ENCODE assay signal across 8 cellular contexts in the genomic region with DNA sequence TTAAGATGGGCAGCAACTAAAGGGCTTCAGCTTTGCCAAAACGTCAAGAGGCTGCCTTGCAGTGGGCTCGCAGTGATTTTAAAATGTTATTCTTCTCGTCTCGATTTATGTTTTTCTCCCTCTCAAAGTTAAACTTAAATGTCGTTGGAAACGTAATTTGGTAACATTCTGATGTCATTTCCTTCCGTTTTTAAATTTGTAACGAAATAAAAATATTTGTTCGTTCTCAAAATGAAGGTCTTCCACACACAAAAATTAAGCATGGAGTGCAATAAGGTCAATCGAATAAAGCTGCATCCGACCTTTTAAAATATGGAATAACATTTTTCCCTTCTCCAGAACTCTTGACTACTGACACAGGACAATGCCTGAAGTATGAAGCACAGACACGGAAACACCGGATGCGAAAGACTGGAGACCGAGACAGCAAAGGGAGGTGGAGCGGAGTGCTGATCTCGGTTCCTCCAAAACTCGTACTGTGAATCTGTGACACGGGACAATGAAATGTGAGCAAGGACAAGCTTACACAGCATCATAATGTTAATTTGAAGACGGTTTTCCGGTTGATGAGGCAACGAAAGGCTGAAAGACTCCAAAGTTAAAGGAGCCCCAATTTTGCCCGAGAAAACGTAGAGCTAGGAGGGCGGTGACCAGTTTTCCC. TPM values are rescaled to one million over a fixed set of nuclear protein-coding genes. Genes with fewer than 3 reads are reported as not detected.
A peak's percentile ranks its signal among the peaks of the same experiment; 100 is the strongest.
DNase-seq lines count a peak whose midpoint lies in the region; ATAC-seq, FAIRE-seq and TF ChIP-seq lines count a peak whose summit lies in the region.

No MANE protein-coding gene starts in this region.

- H3K36me3 ChIP-seq in BLaER1 treated with 17β-estradiol and CSF1 and Interleukin-3, amounts not matched to agents 10 nM and 100 nM: peaks cover 0 to 14% (median 0%) of the 10 kb centered on the region in 11 experiments; a peak in 4 of 22 replicates
- peaks cover 0 to 2% of the 10 kb centered on the region in 2 experiments for H3K36me3 ChIP-seq in keratinocyte (ENCODE audit: control insufficient read depth in 2 of 2, extremely low read depth in 1 of 2, insufficient read depth in 2 of 2, low read length in 2 of 2)

- peak; percentile 29 for ATAC-seq in GM18909 (IDR thresholded peaks at IDR 0.05; ENCODE audit: poor library complexity, unreplicated experiment)

- H3K4me1 ChIP-seq in BLaER1 treated with 17β-estradiol and CSF1 and Interleukin-3, amounts not matched to agents 10 nM and 100 nM: peaks cover 26 to 82% (median 33%) of the 10 kb centered on the region in 10 experiments
- peaks cover 10% of the 10 kb centered on the region for H3K4me1 ChIP-seq in keratinocyte (ENCODE audit: control insufficient read depth, extremely low read depth, insufficient read depth, low read length)

- TF ChIP-seq CTCF in keratinocyte (optimal IDR thresholded peaks at IDR 0.05 in 1 of 3, IDR thresholded peaks at IDR 0.05 in 1 of 3, conservative IDR thresholded peaks at IDR 0.05 in 1 of 3; ENCODE audit: extremely low read depth in 1 of 3, insufficient read depth in 2 of 3, low read length in 3 of 3): no peak

- H3K4me3 ChIP-seq in BLaER1 treated with 17β-estradiol and CSF1 and Interleukin-3, amounts not matched to agents 10 nM and 100 nM: peak overlapping the region; percentile 79 to 99 (median 85)
- peak overlapping the region; percentile 82 to 96 (median 85) for H3K4me3 ChIP-seq in keratinocyte (ENCODE audit: control insufficient read depth in 2 of 3, extremely low read depth in 1 of 3, insufficient read depth in 2 of 3, low read depth in 1 of 3, low read length in 3 of 3)

- H3K9me1 ChIP-seq in keratinocyte (ENCODE audit: control insufficient read depth, extremely low read depth, insufficient read depth, low read length): no peaks in the 10 kb centered on the region

- peak; percentile 76 for FAIRE-seq in keratinocyte (lab: Jason Lieb, UNC)

- peak overlapping the region; percentile 99 for H2AFZ ChIP-seq in keratinocyte (ENCODE audit: control insufficient read depth, low read length)

- dilution Hi-C loops in keratinocyte (cut with MboI; ENCODE audit: extremely low pct_ligation_motif_present, low sequenced_read_pairs): no loop called here

- H4K20me1 ChIP-seq in BLaER1 treated with 17β-estradiol and CSF1 and Interleukin-3, amounts not matched to agents 10 nM and 100 nM: peaks cover 0 to 40% (median 9%) of the 10 kb centered on the region in 11 experiments; a peak in 13 of 22 replicates
- no peaks in the 10 kb centered on the region for H4K20me1 ChIP-seq in keratinocyte (ENCODE audit: control insufficient read depth, extremely low read depth, insufficient read depth, low read length)

- peaks cover 55% of the 10 kb centered on the region for H3K79me2 ChIP-seq in keratinocyte (ENCODE audit: control insufficient read depth, insufficient read depth, low read length)

- H3K9me3 ChIP-seq in BLaER1 treated with 17β-estradiol and CSF1 and Interleukin-3, amounts not matched to agents 10 nM and 100 nM (replicated peaks in 1 of 11): no peaks in the 10 kb centered on the region
- H3K9me3 ChIP-seq in keratinocyte (ENCODE audit: control insufficient read depth, low read depth, low read length): no peaks in the 10 kb centered on the region

- DNase-seq in HT-29 (ENCODE audit: low spot score) (peak; percentile 74), SW 1271 (lab: John Stamatoyannopoulos, UW) (peak; percentile 11 to 34), cerebellum (ENCODE audit: low spot score) (peak; percentile 28), keratinocyte (ENCODE audit: low read depth, low spot score) (no peak), NK-92 (lab: John Stamatoyannopoulos, UW; ENCODE audit: unreplicated experiment) (no peak)
- DNase-seq in stimulated activated CD8-positive, alpha-beta memory T cell treated with anti-CD3 and anti-CD28 coated beads, Interleukin-7, amount 100 ng/mL, for 4 hours (ENCODE audit: low read depth in 2 of 2): peak; percentile 2

- peak overlapping the region; percentile 83 to 96 (median 93) for H3K27ac ChIP-seq in BLaER1 treated with 17β-estradiol and CSF1 and Interleukin-3, amounts not matched to agents 10 nM and 100 nM
- peak overlapping the region; percentile 69 for H3K27ac ChIP-seq in keratinocyte (ENCODE audit: control insufficient read depth, insufficient read depth, low read length)

- H3K9ac ChIP-seq in BLaER1 treated with 17β-estradiol and CSF1 and Interleukin-3, amounts not matched to agents 10 nM and 100 nM: peak overlapping the region; percentile 84 to 97 (median 93)
- peak overlapping the region; percentile 91 for H3K9ac ChIP-seq in keratinocyte (ENCODE audit: control insufficient read depth, extremely low read depth, insufficient read depth, low read length)

- no peaks in the 10 kb centered on the region for H3K27me3 ChIP-seq in BLaER1 treated with 17β-estradiol and CSF1 and Interleukin-3, amounts not matched to agents 10 nM and 100 nM
- H3K27me3 ChIP-seq in keratinocyte (ENCODE audit: control insufficient read depth, extremely low read depth, insufficient read depth, low read length): no peaks in the 10 kb centered on the region

- H3K4me2 ChIP-seq in BLaER1 treated with 17β-estradiol and CSF1 and Interleukin-3, amounts not matched to agents 10 nM and 100 nM: peak overlapping the region; percentile 65 to 95 (median 84)
- H3K4me2 ChIP-seq in keratinocyte (ENCODE audit: control insufficient read depth, extremely low read depth, insufficient read depth, low read depth, low read length): peak overlapping the region; percentile 81

RNA-seq across cellular contexts. Expression of gene MTMR6, which starts 0.8 kb away (rescaled TPM):
- total RNA-seq in HT-29 (2014; rRNA removed; shearing (Covaris generic)): 8.0 and 9.2 TPM in 2 replicates
- 23.8 TPM for total RNA-seq in cerebellum
- polyA plus RNA-seq in keratinocyte: 12.5 to 20.3 TPM (median 12.6 TPM) in 3 replicates
- 8.9 TPM for polyA plus RNA-seq in keratinocyte (2011; ENCODE audit: low read depth)
- 8.1 and 15.8 TPM in 2 replicates for polyA plus RNA-seq in keratinocyte (2011; cell fraction: cytosol; rRNA removed)
- polyA plus RNA-seq in keratinocyte (2011; cell fraction: nucleus; rRNA removed): 9.8 and 15.6 TPM in 2 replicates
- 11.2 and 12.3 TPM in 2 replicates for polyA plus RNA-seq in keratinocyte (2012; ENCODE audit: low replicate concordance)
- polyA minus RNA-seq in keratinocyte: 3.1 to 14.4 TPM (median 8.7 TPM) in 3 replicates
- polyA minus RNA-seq in keratinocyte (2011; cell fraction: cytosol; rRNA and poly(A)+ RNA removed): 12.1 TPM
- polyA minus RNA-seq in keratinocyte (2011; cell fraction: nucleus; rRNA and poly(A)+ RNA removed): 9.0 and 16.6 TPM in 2 replicates

RNA-seq across cellular contexts. Expression of gene NUP58, which starts 15.0 kb away (rescaled TPM):
- 72.8 and 80.8 TPM in 2 replicates for total RNA-seq in HT-29 (2014; rRNA removed; shearing (Covaris generic))
- 105 TPM for total RNA-seq in cerebellum
- polyA plus RNA-seq in keratinocyte: 36.3 to 51.5 TPM (median 43.8 TPM) in 3 replicates
- 35.9 TPM for polyA plus RNA-seq in keratinocyte (2011; ENCODE audit: low read depth)
- polyA plus RNA-seq in keratinocyte (2011; cell fraction: cytosol; rRNA removed): 19.2 and 37.1 TPM in 2 replicates
- polyA plus RNA-seq in keratinocyte (2011; cell fraction: nucleus; rRNA removed): 28.6 and 33.1 TPM in 2 replicates
- polyA plus RNA-seq in keratinocyte (2012; ENCODE audit: low replicate concordance): 19.8 and 22.0 TPM in 2 replicates
- 35.0 to 65.9 TPM (median 57.9 TPM) in 3 replicates for polyA minus RNA-seq in keratinocyte
- polyA minus RNA-seq in keratinocyte (2011; cell fraction: cytosol; rRNA and poly(A)+ RNA removed): 29.0 TPM
- polyA minus RNA-seq in keratinocyte (2011; cell fraction: nucleus; rRNA and poly(A)+ RNA removed): 41.3 and 51.5 TPM in 2 replicates

Comparison
In these comparisons a context has a peak if more than half of its experiments do, and no peak if none do; other contexts are left out.
1. DNase-seq: peak in HT-29 (single experiment), SW 1271 (2 of 2), cerebellum (single experiment) and stimulated activated CD8-positive, alpha-beta memory T cell treated with anti-CD3 and anti-CD28 coated beads, Interleukin-7, amount 100 ng/mL, for 4 hours (2 of 2); none in keratinocyte (single experiment) and NK-92 (single experiment).